In genomic region chr6:148086843-148087242, GRCh38 we compare ENCODE assay signal across 26 cellular contexts.
"Had no signal": no experiment of that assay in that cellular context is flagged by ENCODE, and none has a peak within 500 bp of the region (broad histone marks: within the 10 kb centered on the region; RNA-seq: fewer than 3 reads in every experiment).

No MANE protein-coding gene starts in this region.

- H3K27me3 ChIP-seq: left lung, neural progenitor cell, neutrophil, ovary, right atrium auricular region, right lobe of liver, tibial nerve, uterus had no signal

- ATAC-seq: left cardiac atrium; left lung; lower lobe of right lung; natural killer cell; stimulated activated memory B cell treated with anti-CD40 and anti-IgM and Interleukin-4, amounts not matched to agents 10 μg/mL and 1 μg/mL and 100 μg/mL, for 72 hours; stimulated activated naive CD8-positive, alpha-beta T cell treated with anti-CD3 and anti-CD28 coated beads, Interleukin-15, amount 100 ng/mL, for 72 hours had no signal

- H3K9me3 ChIP-seq: neutrophil, ovary, uterus had no signal

- H3K36me3 ChIP-seq: left lung, lower lobe of right lung, neural progenitor cell, neutrophil, ovary, right atrium auricular region, right lobe of liver, tibial nerve, uterus had no signal

- H3K27ac ChIP-seq: left lung, lower lobe of right lung, neural progenitor cell, neutrophil, ovary, right atrium auricular region, right lobe of liver, skin epidermis, tibial nerve, uterus had no signal

- DNase-seq: hippocampal formation; kidney glomerular epithelial cell; left cardiac atrium; left lung; lower lobe of right lung; mammary epithelial cell; mesenchymal stem cell; naive B cell; natural killer cell; nephron progenitor cell; occipital lobe; ovary; right lobe of liver; stimulated activated CD4-positive, alpha-beta T cell treated with anti-CD3 and anti-CD28 coated beads, Interleukin-2, amount 100 ng/mL, for 48 hours; stimulated activated CD4-positive, alpha-beta T cell treated with anti-CD3 and anti-CD28 coated beads, Interleukin-4, amount 100 ng/mL, for 4 hours; stimulated activated CD8-positive, alpha-beta memory T cell treated with anti-CD3 and anti-CD28 coated beads, Interleukin-4, amount 100 ng/mL, for 48 hours; stimulated activated naive CD4-positive, alpha-beta T cell treated with Interleukin-2 at 50 U/mL for 16 hours; stimulated activated naive CD8-positive, alpha-beta T cell treated with anti-CD3 and anti-CD28 coated beads, Interleukin-15, amount 100 ng/mL, for 72 hours; substantia nigra; uterus had no signal

- H3K4me3 ChIP-seq: left lung, lower lobe of right lung, neural progenitor cell, ovary, right atrium auricular region, right lobe of liver, skin epidermis, tibial nerve, uterus had no signal

- H3K4me1 ChIP-seq: left lung, lower lobe of right lung, right atrium auricular region, uterus had no signal

- H3K4me2 ChIP-seq: neural progenitor cell had no signal

- H2AFZ ChIP-seq: neural progenitor cell had no signal

- H3K9ac ChIP-seq: neural progenitor cell had no signal
